ENCODE assay signal across 9 cellular contexts in the genomic region with DNA sequence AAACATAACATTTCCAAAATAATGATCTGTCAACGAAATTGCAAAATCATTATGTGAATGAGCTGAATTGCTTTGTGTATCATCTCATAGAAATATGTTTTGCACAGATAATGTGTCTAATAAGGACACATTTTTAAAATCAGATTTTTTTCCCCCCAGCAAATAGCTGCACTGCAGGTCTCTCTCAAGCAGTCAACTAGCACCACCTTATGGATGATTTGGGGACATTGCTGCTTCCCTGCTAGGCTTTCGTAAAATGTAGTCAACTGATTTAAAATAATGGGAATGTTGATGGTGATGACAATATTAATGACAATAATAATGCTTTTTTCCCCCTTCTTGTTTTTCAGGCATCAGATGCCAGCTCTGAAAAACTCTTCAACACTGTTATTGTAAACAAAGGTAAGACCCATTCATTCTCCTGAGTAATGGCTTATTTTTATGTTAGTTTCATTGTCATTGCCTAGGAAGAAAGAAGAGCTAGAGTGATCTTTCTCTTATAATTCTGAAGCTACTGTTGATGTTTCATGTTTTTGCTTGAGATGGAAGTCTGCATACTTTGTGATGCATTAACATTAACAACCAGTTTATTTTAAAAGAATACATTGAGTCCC.
DNase-seq lines count a peak whose midpoint lies in the region; ATAC-seq, FAIRE-seq and TF ChIP-seq lines count a peak whose summit lies in the region.
"Had no signal": no experiment of that assay in that cellular context is flagged by ENCODE, and none has a peak within 500 bp of the region (broad histone marks: within the 10 kb centered on the region; RNA-seq: fewer than 3 reads in every experiment).

No MANE protein-coding gene starts in this region.

- peaks cover 2% of the 10 kb centered on the region for H3K36me3 Mint-ChIP-seq in T-helper 17 cell (ENCODE audit: low read depth)

- no peaks in the 10 kb centered on the region for H3K9me3 ChIP-seq in cardiac muscle cell (ENCODE audit: low read depth)
- no peaks in the 10 kb centered on the region for H3K9me3 ChIP-seq in T-helper 17 cell (ENCODE audit: control insufficient read depth, low read length, poor library complexity, severe bottlenecking)

- no peaks in the 10 kb centered on the region for H3K36me3 ChIP-seq in cardiac muscle cell

- peaks cover 23% of the 10 kb centered on the region for H3K4me1 ChIP-seq in cardiac muscle cell (ENCODE audit: low read depth)

- H3K4me3 ChIP-seq in cardiac muscle cell (no peak overlapping the region), NB4 (ENCODE audit: low read depth, low read length) (no peak overlapping the region)

- peak overlapping the region; percentile 57 for H3K4me3 Mint-ChIP-seq in T-helper 17 cell
- H3K4me3 Mint-ChIP-seq: dendritic cell treated with granulocyte-macrophage colony-stimulating factor and Interleukin-4, amounts not matched to agents 40 ng/mL and 50 ng/mL, for 4 days had no signal

- H3K27ac ChIP-seq in cardiac muscle cell: no peak overlapping the region

- no peak overlapping the region for H3K27ac Mint-ChIP-seq in T-helper 17 cell
- H3K27ac Mint-ChIP-seq: dendritic cell treated with granulocyte-macrophage colony-stimulating factor and Interleukin-4, amounts not matched to agents 40 ng/mL and 50 ng/mL, for 4 days had no signal

- peak; percentile 62 to 76 for DNase-seq in cardiac muscle cell (ENCODE audit: low read depth in 1 of 2, low spot score in 1 of 2)
- no peak for DNase-seq in cardiac septum (ENCODE audit: low spot score)
- DNase-seq in NB4 (ENCODE audit: low read depth): peak; percentile 73
- no peak for DNase-seq in T-helper 17 cell
- peak; percentile 57 to 63 for DNase-seq in frontal cortex (ENCODE audit: low spot score in 2 of 2)
- DNase-seq in retina: peak; percentile 58

- TF ChIP-seq CTCF in cardiac muscle cell (IDR thresholded peaks at IDR 0.05; ENCODE audit: low read depth, low read length) (peak; percentile 80), NB4 (IDR thresholded peaks at IDR 0.05; ENCODE audit: low read depth, low read length) (peak; percentile 91)

- H3K4me1 Mint-ChIP-seq in T-helper 17 cell: peaks cover 11% of the 10 kb centered on the region

- intact Hi-C loops in cardiac septum (cut with DNase I): loop anchor here (5.0 to 10.0 kb wide), 3 partner anchors 304 to 656 kb away; no protein-coding TSS in a partner anchor

- no peak for ATAC-seq in T-helper 17 cell
- ATAC-seq in HG03457 (IDR thresholded peaks at IDR 0.05; ENCODE audit: unreplicated experiment): no peak
- ATAC-seq in GM21526 (IDR thresholded peaks at IDR 0.05; ENCODE audit: low FRiP score, unreplicated experiment): no peak

- peak; percentile 65 for FAIRE-seq in frontal cortex (lab: Jason Lieb, UNC)

- peaks cover 5% of the 10 kb centered on the region for H3K27me3 Mint-ChIP-seq in T-helper 17 cell

- H3K27me3 ChIP-seq in cardiac muscle cell: no peaks in the 10 kb centered on the region

- TF ChIP-seq POLR2A in NB4 (IDR thresholded peaks at IDR 0.05; ENCODE audit: extremely low read depth, insufficient read length): no peak

Comparison
In these comparisons a context has a peak if more than half of its experiments do, and no peak if none do; other contexts are left out.
1. DNase-seq: peak in cardiac muscle cell (2 of 2), NB4 (single experiment), frontal cortex (2 of 2) and retina (single experiment); none in cardiac septum (single experiment) and T-helper 17 cell (0 of 3).